ENCODE assay signal across 14 cellular contexts in the genomic region with DNA sequence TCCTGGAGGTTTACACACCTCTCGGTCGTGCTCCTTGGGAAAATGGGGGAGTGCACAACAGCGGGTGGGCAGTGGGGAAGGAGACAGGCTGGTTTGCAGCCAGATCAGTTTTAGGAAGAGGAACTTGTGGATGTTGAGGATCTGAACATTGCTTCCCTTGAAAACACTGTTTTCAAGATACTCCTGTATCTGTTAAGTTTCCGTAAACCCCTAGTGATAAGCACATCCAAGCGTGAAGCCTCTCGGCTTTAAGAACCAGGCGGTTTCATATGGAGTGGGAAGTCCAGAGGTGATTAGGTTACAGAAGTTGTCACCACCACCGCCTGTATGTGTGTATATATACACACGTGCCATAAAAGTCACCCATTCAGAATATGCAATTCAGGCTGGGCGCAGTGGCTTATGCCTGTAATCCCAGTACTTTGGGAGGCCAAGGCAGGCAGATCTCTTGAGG. TPM values are rescaled to one million over a fixed set of nuclear protein-coding genes. Genes with fewer than 3 reads are reported as not detected.
DNase-seq lines count a peak whose midpoint lies in the region; ATAC-seq and TF ChIP-seq lines count a peak whose summit lies in the region.
"Had no signal": no experiment of that assay in that cellular context is flagged by ENCODE, and none has a peak within 500 bp of the region (broad histone marks: within the 10 kb centered on the region; RNA-seq: fewer than 3 reads in every experiment).

No MANE protein-coding gene starts in this region.

- DNase-seq in Karpas-422 (no peak), WERI-Rb-1 (peak; percentile 29), upper lobe of right lung (peak; percentile 26), GDM1 (lab: John Stamatoyannopoulos, UW) (no peak), SW480 (ENCODE audit: low spot score) (no peak)
- DNase-seq: activated CD4-positive, alpha-beta memory T cell treated with anti-CD3 and anti-CD28 coated beads, Interleukin-2, amount 10 ng/mL, durations not matched to agents 7 days and 5 days; amniotic stem cell; ovary; SHP77 treated with DMSO at 0.1 percent for 48 hours had no signal

- H3K4me2 ChIP-seq in Karpas-422 (ENCODE audit: low read depth, low read length, poor library complexity, severe bottlenecking), result no peak overlapping the region

- H3K9me3 ChIP-seq in Karpas-422 (ENCODE audit: low read length) (peaks cover 6% of the 10 kb centered on the region; the same call in 1 of the 2 replicates), WERI-Rb-1 (ENCODE audit: severe bottlenecking) (no peaks in the 10 kb centered on the region), mesodermal cell (ENCODE audit: control insufficient read depth, low read length) (no peaks in the 10 kb centered on the region), upper lobe of right lung (no peaks in the 10 kb centered on the region)
- H3K9me3 ChIP-seq: ovary had no signal

- no peaks in the 10 kb centered on the region for H3K9me2 ChIP-seq in Karpas-422 (replicated peaks; ENCODE audit: insufficient read depth, low read length)

- H3K9ac ChIP-seq in Karpas-422 (ENCODE audit: low read length), result no peak overlapping the region
- H3K9ac ChIP-seq: BLaER1 treated with 17β-estradiol and CSF1 and Interleukin-3, amounts not matched to agents 10 nM and 100 nM had no signal

- H3K79me2 ChIP-seq in Karpas-422 (ENCODE audit: low read length), result peaks cover 96% of the 10 kb centered on the region

- intact Hi-C loops in upper lobe of right lung (cut with DNase I), result no loop called here

- ATAC-seq in upper lobe of right lung (no peak), GM21576 (IDR thresholded peaks at IDR 0.05; ENCODE audit: unreplicated experiment) (no peak)

- peaks cover 20% of the 10 kb centered on the region for H3K36me3 ChIP-seq in Karpas-422 (ENCODE audit: insufficient read depth, low read length)
- no peaks in the 10 kb centered on the region for H3K36me3 ChIP-seq in WERI-Rb-1
- H3K36me3 ChIP-seq in mesodermal cell (ENCODE audit: control insufficient read depth, insufficient read depth, low read length), result no peaks in the 10 kb centered on the region
- no peaks in the 10 kb centered on the region for H3K36me3 ChIP-seq in upper lobe of right lung
- H3K36me3 ChIP-seq: ovary had no signal

- H3K4me1 ChIP-seq in Karpas-422 (ENCODE audit: low read length), result peaks cover 34% of the 10 kb centered on the region
- H3K4me1 ChIP-seq in mesodermal cell (ENCODE audit: control insufficient read depth, insufficient read depth, low read length, poor library complexity, severe bottlenecking), result no peaks in the 10 kb centered on the region
- H3K4me1 ChIP-seq in upper lobe of right lung, result no peaks in the 10 kb centered on the region

- TF ChIP-seq CTCF in WERI-Rb-1 (IDR thresholded peaks at IDR 0.05; ENCODE audit: low read depth, low read length) (no peak), upper lobe of right lung (IDR thresholded peaks at IDR 0.05) (no peak)

- peak overlapping the region; percentile 18; the same call in 1 of the 2 replicates for H3K27ac ChIP-seq in Karpas-422 (ENCODE audit: low read length)
- peak overlapping the region; percentile 52 for H3K27ac ChIP-seq in WERI-Rb-1
- peak overlapping the region; percentile 43 for H3K27ac ChIP-seq in mesodermal cell (ENCODE audit: low read depth, low read length, severe bottlenecking)
- no peak overlapping the region for H3K27ac ChIP-seq in upper lobe of right lung
- H3K27ac ChIP-seq: BLaER1 treated with 17β-estradiol and CSF1 and Interleukin-3, amounts not matched to agents 10 nM and 100 nM; ovary had no signal

- H2AFZ ChIP-seq in Karpas-422 (ENCODE audit: low read length), result no peak overlapping the region

- H3K4me3 ChIP-seq in Karpas-422 (ENCODE audit: low read length) (no peak overlapping the region), WERI-Rb-1 (ENCODE audit: low read depth, low read length) (peak overlapping the region; percentile 29), mesodermal cell (ENCODE audit: extremely low read depth, insufficient read depth, low read length, poor library complexity, severe bottlenecking) (no peak overlapping the region), upper lobe of right lung (no peak overlapping the region)
- H3K4me3 ChIP-seq: BLaER1 treated with 17β-estradiol and CSF1 and Interleukin-3, amounts not matched to agents 10 nM and 100 nM; ovary had no signal

- no peaks in the 10 kb centered on the region for H4K20me1 ChIP-seq in Karpas-422 (ENCODE audit: insufficient read depth, low read depth, low read length)

- WGBS in mesodermal cell (ENCODE audit: insufficient coverage in 2 of 2), 2 experiments, result 80 to 85% methylated on average over 6 to 7 of the region's 10 CpGs

- H3K27me3 ChIP-seq in Karpas-422 (ENCODE audit: low read length) (no peaks in the 10 kb centered on the region), WERI-Rb-1 (ENCODE audit: insufficient read depth, low read depth, severe bottlenecking) (no peaks in the 10 kb centered on the region), upper lobe of right lung (no peaks in the 10 kb centered on the region)
- H3K27me3 ChIP-seq: BLaER1 treated with 17β-estradiol and CSF1 and Interleukin-3, amounts not matched to agents 10 nM and 100 nM; ovary had no signal

RNA-seq across cellular contexts. Expression of a gene that starts 47.4 kb away (rescaled TPM):
- total RNA-seq in Karpas-422 (2014; rRNA removed; shearing (Covaris generic); ENCODE audit: low replicate concordance), result 68.6 and 88.1 TPM in 2 replicates
- 7.4 TPM for polyA plus RNA-seq in mesodermal cell (2013, experiment 1 of 2)
- polyA plus RNA-seq in mesodermal cell (2013, experiment 2 of 2), result 9.0 TPM
- total RNA-seq in upper lobe of right lung, result 66.3 TPM

RNA-seq across cellular contexts. Expression of a gene that starts 48.1 kb away (rescaled TPM):
- total RNA-seq in Karpas-422 (2014; rRNA removed; shearing (Covaris generic); ENCODE audit: low replicate concordance), result not detected in 2 replicates
- not detected for polyA plus RNA-seq in mesodermal cell (2013, experiment 1 of 2)
- polyA plus RNA-seq in mesodermal cell (2013, experiment 2 of 2), result not detected
- total RNA-seq in upper lobe of right lung, result not detected
- total RNA-seq: activated CD4-positive, alpha-beta memory T cell treated with anti-CD3 and anti-CD28 coated beads, Interleukin-2, amount 10 ng/mL, durations not matched to agents 7 days and 5 days; chondrocyte; Daoy; ovary had no signal
- polyA plus RNA-seq: ovary had no signal

Comparison
In these comparisons a context has a peak if more than half of its experiments do, and no peak if none do; other contexts are left out.
1. DNase-seq: peak in WERI-Rb-1 (single experiment) and upper lobe of right lung (single experiment); none in Karpas-422 (single experiment), GDM1 (single experiment) and SW480 (single experiment).